1 cellular context compared by ENCODE assay signal in genomic region chr11:72026029-72026428, GRCh38.
TF ChIP-seq lines count a peak whose summit lies in the region.

No MANE protein-coding gene starts in this region.

TF ChIP-seq in GM23338, 12 proteins besides CTCF, POLR2A, EP300 and RAD21 (continued from another document):
- TF ChIP-seq CREB1 (CRISPR knock-in tag; IDR thresholded peaks at IDR 0.05; ENCODE audit: low read depth) (no peak), EZH2 (IDR thresholded peaks at IDR 0.05; ENCODE audit: low read depth, unreplicated experiment) (no peak), STAT1 (IDR thresholded peaks at IDR 0.05; ENCODE audit: unreplicated experiment) (no peak), ZNF462 (CRISPR knock-in tag; IDR thresholded peaks at IDR 0.05) (no peak), ZNF114 (CRISPR knock-in tag; IDR thresholded peaks at IDR 0.05) (no peak)
